Comparison of ENCODE assay signal across 20 cellular contexts in the genomic region with DNA sequence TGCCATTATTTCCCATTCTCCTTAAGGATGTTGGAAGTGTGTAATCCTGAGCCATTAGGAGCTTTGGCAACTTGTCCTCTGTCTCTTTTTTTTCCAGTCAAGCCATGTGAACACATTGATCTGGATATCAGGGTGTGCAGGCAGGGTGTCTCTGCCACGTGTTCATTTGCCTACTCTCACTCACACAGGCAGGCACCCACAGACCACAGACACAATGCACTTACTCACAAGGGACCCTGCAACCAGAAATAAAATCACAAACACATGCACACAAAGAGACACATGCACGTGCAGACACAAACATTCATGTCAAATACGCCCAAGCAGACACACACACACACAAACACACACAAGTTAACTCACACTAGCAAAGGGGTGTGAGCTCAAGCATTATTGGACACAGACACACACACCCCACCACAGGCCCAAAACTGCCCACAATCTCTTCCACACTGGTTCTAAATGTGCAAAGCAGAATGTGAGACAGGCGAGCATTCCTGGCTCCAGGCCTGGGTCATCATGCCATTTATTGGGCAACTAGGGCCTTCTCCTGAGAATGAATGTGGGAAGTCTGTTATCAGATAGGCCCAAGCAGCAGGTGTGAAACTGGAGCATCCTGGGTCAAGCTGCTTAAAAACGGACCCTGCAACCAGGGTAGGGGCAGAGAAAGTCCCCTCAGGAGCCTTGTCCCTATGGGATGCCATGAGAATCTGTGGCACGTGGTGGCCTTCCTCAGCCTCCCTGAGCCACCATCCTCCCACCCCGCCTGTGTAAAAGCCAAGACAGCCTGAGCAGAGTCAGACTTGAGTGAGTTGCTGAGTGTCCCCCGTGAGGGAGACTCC.
DNase-seq lines count a peak whose midpoint lies in the region; ATAC-seq, FAIRE-seq and TF ChIP-seq lines count a peak whose summit lies in the region.
"Had no signal": no experiment of that assay in that cellular context is flagged by ENCODE, and none has a peak within 500 bp of the region (broad histone marks: within the 10 kb centered on the region; RNA-seq: fewer than 3 reads in every experiment).

No MANE protein-coding gene starts in this region.

- H3K79me2 ChIP-seq in astrocyte (ENCODE audit: insufficient read depth, low read length): no peaks in the 10 kb centered on the region

- H3K36me3 ChIP-seq in BLaER1 (peaks cover 29% of the 10 kb centered on the region; the same call in 1 of the 2 replicates), astrocyte (ENCODE audit: insufficient read depth, low read length) (no peaks in the 10 kb centered on the region)
- H3K36me3 ChIP-seq: breast epithelium, lower lobe of right lung, neural progenitor cell had no signal

- H3K4me3 ChIP-seq in BLaER1 (no peak overlapping the region), astrocyte (ENCODE audit: insufficient read depth, low read depth, low read length) (no peak overlapping the region)
- H3K4me3 ChIP-seq: lower lobe of right lung, neural progenitor cell had no signal

- H3K27ac ChIP-seq in BLaER1 (peak overlapping the region; percentile 51), astrocyte (ENCODE audit: low read depth, low read length) (no peak overlapping the region)
- H3K27ac ChIP-seq: breast epithelium, HL-60, lower lobe of right lung, neural progenitor cell had no signal

- H3K4me2 ChIP-seq in BLaER1: peak overlapping the region; percentile 72
- no peak overlapping the region for H3K4me2 ChIP-seq in astrocyte (ENCODE audit: low read length)
- H3K4me2 ChIP-seq: neural progenitor cell had no signal

- H2AFZ ChIP-seq in astrocyte (ENCODE audit: low read depth, low read length): no peak overlapping the region
- H2AFZ ChIP-seq: neural progenitor cell had no signal

- H3K4me1 ChIP-seq in BLaER1 (peaks cover 44% of the 10 kb centered on the region), astrocyte (ENCODE audit: insufficient read depth, low read length) (no peaks in the 10 kb centered on the region)
- H3K4me1 ChIP-seq: breast epithelium, lower lobe of right lung, neural progenitor cell had no signal

- 0 out of 2 replicates have a peak, but pooled peaks cover 4% of the 10 kb centered on the region for H3K27me3 ChIP-seq in BLaER1
- H3K27me3 ChIP-seq in astrocyte (ENCODE audit: insufficient read depth, low read length): no peaks in the 10 kb centered on the region
- H3K27me3 ChIP-seq: neural progenitor cell had no signal

- H3K9me3 Mint-ChIP-seq in astrocyte (ENCODE audit: unreplicated experiment): no peaks in the 10 kb centered on the region
- H3K9me3 Mint-ChIP-seq in natural killer cell treated with Interleukin-12 subunit alpha and Interleukin-12 subunit beta and Interleukin-15 and Interleukin-18, amount 100 ng/mL, for 72 hours: no peaks in the 10 kb centered on the region

- H3K27me3 Mint-ChIP-seq in astrocyte (ENCODE audit: low read depth, unreplicated experiment): no peaks in the 10 kb centered on the region
- H3K27me3 Mint-ChIP-seq in natural killer cell treated with Interleukin-12 subunit alpha and Interleukin-12 subunit beta and Interleukin-15 and Interleukin-18, amount 100 ng/mL, for 72 hours: peaks cover 0 to 2% of the 10 kb centered on the region in 2 donors

- H3K36me3 Mint-ChIP-seq in astrocyte (ENCODE audit: low read depth, unreplicated experiment): peaks cover 4% of the 10 kb centered on the region
- H3K36me3 Mint-ChIP-seq in natural killer cell treated with Interleukin-12 subunit alpha and Interleukin-12 subunit beta and Interleukin-15 and Interleukin-18, amount 100 ng/mL, for 72 hours: no peaks in the 10 kb centered on the region

- TF ChIP-seq CTCF in astrocyte (IDR thresholded peaks at IDR 0.05; ENCODE audit: insufficient read depth, low read depth, low read length): no peak

- no peaks in the 10 kb centered on the region for H3K4me1 Mint-ChIP-seq in astrocyte (ENCODE audit: low read depth, unreplicated experiment)
- H3K4me1 Mint-ChIP-seq in natural killer cell treated with Interleukin-12 subunit alpha and Interleukin-12 subunit beta and Interleukin-15 and Interleukin-18, amount 100 ng/mL, for 72 hours (ENCODE audit: low read depth in 2 of 2): peaks cover 19 to 28% of the 10 kb centered on the region in 2 donors
- H3K4me1 Mint-ChIP-seq: neural progenitor cell had no signal

- H3K27ac Mint-ChIP-seq in astrocyte (ENCODE audit: unreplicated experiment): no peak overlapping the region
- no peak overlapping the region for H3K27ac Mint-ChIP-seq in natural killer cell treated with Interleukin-12 subunit alpha and Interleukin-12 subunit beta and Interleukin-15 and Interleukin-18, amount 100 ng/mL, for 72 hours
- H3K27ac Mint-ChIP-seq: activated CD8-positive, alpha-beta T cell treated with anti-CD3 and anti-CD28 coated beads, Interleukin-2, amount 10 ng/mL, durations not matched to agents 7 days and 5 days; neural progenitor cell had no signal

- no peak for ATAC-seq in natural killer cell treated with Interleukin-12 subunit alpha and Interleukin-12 subunit beta and Interleukin-15 and Interleukin-18, amount 100 ng/mL, for 72 hours
- ATAC-seq in GM19035 (IDR thresholded peaks at IDR 0.05; ENCODE audit: unreplicated experiment) (no peak), GM21447 (IDR thresholded peaks at IDR 0.05; ENCODE audit: unreplicated experiment) (no peak)
- ATAC-seq: activated CD8-positive, alpha-beta T cell treated with anti-CD3 and anti-CD28 coated beads, Interleukin-2, amount 10 ng/mL, durations not matched to agents 7 days and 5 days had no signal

- FAIRE-seq in GM19239 (lab: Jason Lieb, UNC): peak; percentile 31
- FAIRE-seq in astrocyte (lab: Jason Lieb, UNC): peak; percentile 84
- FAIRE-seq: endometrium had no signal

- H3K9me3 ChIP-seq in BLaER1: no peaks in the 10 kb centered on the region
- H3K9me3 ChIP-seq in astrocyte (ENCODE audit: insufficient read depth, low read depth, low read length): no peaks in the 10 kb centered on the region
- H3K9me3 ChIP-seq: breast epithelium, lower lobe of right lung had no signal

- DNase-seq in GM19239 (ENCODE audit: insufficient read length, low spot score) (no peak), astrocyte (ENCODE audit: low read depth) (no peak)
- DNase-seq in natural killer cell treated with Interleukin-12 subunit alpha and Interleukin-12 subunit beta and Interleukin-15 and Interleukin-18, amount 100 ng/mL, for 72 hours (ENCODE audit: low spot score): peak; percentile 38
- no peak for DNase-seq in effector CD4-positive, alpha-beta T cell
- DNase-seq: activated CD8-positive, alpha-beta T cell treated with anti-CD3 and anti-CD28 coated beads, Interleukin-2, amount 10 ng/mL, durations not matched to agents 7 days and 5 days; activated gamma-delta T cell; DND-41; foreskin melanocyte; lower lobe of right lung; NCI-H1417 treated with DMSO at 0.1 percent for 48 hours; NCI-H2227 treated with DMSO at 0.1 percent for 48 hours; SIG-M5; T-helper 9 cell had no signal

- H3K4me3 Mint-ChIP-seq in astrocyte (ENCODE audit: unreplicated experiment): no peak overlapping the region
- no peak overlapping the region for H3K4me3 Mint-ChIP-seq in natural killer cell treated with Interleukin-12 subunit alpha and Interleukin-12 subunit beta and Interleukin-15 and Interleukin-18, amount 100 ng/mL, for 72 hours
- H3K4me3 Mint-ChIP-seq: activated CD8-positive, alpha-beta T cell treated with anti-CD3 and anti-CD28 coated beads, Interleukin-2, amount 10 ng/mL, durations not matched to agents 7 days and 5 days; neural progenitor cell had no signal

- H4K20me1 ChIP-seq in BLaER1 (no peaks in the 10 kb centered on the region), astrocyte (ENCODE audit: insufficient read depth, low read length) (peaks cover 13% of the 10 kb centered on the region)

- H3K9ac ChIP-seq in BLaER1: peak overlapping the region; percentile 3; the same call in 1 of the 2 replicates
- no peak overlapping the region for H3K9ac ChIP-seq in astrocyte (ENCODE audit: low read length)
- H3K9ac ChIP-seq: neural progenitor cell had no signal
